In the genomic region with DNA sequence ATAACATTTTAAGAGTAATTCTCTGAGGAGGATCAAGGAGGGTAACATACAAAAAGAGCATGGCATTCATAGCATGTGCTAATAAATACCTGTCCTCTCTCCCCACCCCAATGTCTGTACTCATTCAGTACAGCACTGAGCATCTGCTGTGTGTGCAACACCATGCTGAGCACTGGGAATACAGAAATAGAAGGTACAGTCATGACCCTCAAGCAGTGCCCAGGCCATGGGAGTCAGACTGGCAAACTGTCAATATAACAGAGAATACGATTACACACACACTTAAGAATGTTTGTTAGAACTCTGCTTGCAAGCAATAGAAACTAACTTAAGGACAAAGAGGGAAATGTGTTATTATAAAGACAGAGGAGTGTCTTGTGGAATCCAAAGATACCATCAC, we compare ENCODE assay signal across 18 cellular contexts. TPM values are rescaled to one million over a fixed set of nuclear protein-coding genes. Genes with fewer than 3 reads are reported as not detected.
A peak's percentile ranks its signal among the peaks of the same experiment; 100 is the strongest.
DNase-seq lines count a peak whose midpoint lies in the region; ATAC-seq and TF ChIP-seq lines count a peak whose summit lies in the region.
"Had no signal": no experiment of that assay in that cellular context is flagged by ENCODE, and none has a peak within 500 bp of the region (broad histone marks: within the 10 kb centered on the region; RNA-seq: fewer than 3 reads in every experiment).

No MANE protein-coding gene starts in this region.

- no peaks in the 10 kb centered on the region for H4K20me1 ChIP-seq in osteoblast (ENCODE audit: insufficient read depth, low read length)

- no peak for ATAC-seq in GM21381 (IDR thresholded peaks at IDR 0.05; ENCODE audit: unreplicated experiment)
- ATAC-seq: left colon, mucosa of descending colon, SK-N-SH treated with all-trans-retinoic acid at 6 μM for 48 hours had no signal

- H3K4me3 ChIP-seq in osteoblast (ENCODE audit: insufficient read depth, low read length): no peak overlapping the region
- H3K4me3 ChIP-seq: mucosa of descending colon, Peyer's patch had no signal

- H3K27ac ChIP-seq in osteoblast (ENCODE audit: low read depth, low read length): no peak overlapping the region
- H3K27ac ChIP-seq: Peyer's patch had no signal

- no peak overlapping the region for H2AFZ ChIP-seq in osteoblast (ENCODE audit: low read length)

- H3K36me3 ChIP-seq in osteoblast (ENCODE audit: insufficient read depth, low read length): no peaks in the 10 kb centered on the region
- H3K36me3 ChIP-seq: Peyer's patch had no signal

- no peaks in the 10 kb centered on the region for H3K79me2 ChIP-seq in osteoblast (ENCODE audit: insufficient read depth, low read length)

- H3K9me3 ChIP-seq in osteoblast (ENCODE audit: low read depth, low read length): no peaks in the 10 kb centered on the region
- H3K9me3 ChIP-seq: mucosa of descending colon, Peyer's patch had no signal

- H3K4me1 ChIP-seq in osteoblast (ENCODE audit: insufficient read depth, low read length): peaks cover 15% of the 10 kb centered on the region

- DNase-seq in ELR (ENCODE audit: low read depth): peak; percentile 53
- DNase-seq in NCI-H446 treated with DMSO at 0.1 percent for 48 hours (lab: John Stamatoyannopoulos, UW): peak; percentile 66
- peak; percentile 18 for DNase-seq in epidermal melanocyte (ENCODE audit: insufficient read length, low spot score)
- DNase-seq in osteoblast (ENCODE audit: insufficient read length, low spot score, missing footprints): peak; percentile 82
- DNase-seq in islet precursor cell: no peak
- no peak for DNase-seq in activated CD4-positive, alpha-beta T cell treated with anti-CD3 and anti-CD28 coated beads for 4 hours
- DNase-seq: activated CD4-positive, alpha-beta T cell treated with anti-CD3 and anti-CD28 coated beads for 1 hour; activated CD8-positive, alpha-beta memory T cell treated with anti-CD3 and anti-CD28 coated beads, Interleukin-2, amount 50 U/mL, for 48 hours; GDM1; hippocampal formation; left colon; mucosa of descending colon; NCI-H82; nucleus accumbens; Peyer's patch; stimulated activated CD4-positive, alpha-beta T cell treated with anti-CD3 and anti-CD28 coated beads, Interleukin-2, amount 100 ng/mL, for 48 hours had no signal

- H3K4me2 ChIP-seq in osteoblast (ENCODE audit: insufficient read depth, low read length): peak overlapping the region; percentile 25

- no peaks in the 10 kb centered on the region for H3K27me3 ChIP-seq in osteoblast (ENCODE audit: insufficient read depth, low read length)
- H3K27me3 ChIP-seq: Peyer's patch had no signal

- TF ChIP-seq CTCF in osteoblast (IDR thresholded peaks at IDR 0.05; ENCODE audit: extremely low read depth, low read depth, low read length): no peak

RNA-seq across cellular contexts. Expression of gene ZFAND3, which starts 24.7 kb away (rescaled TPM):
- total RNA-seq in osteoblast: 26.5 and 27.1 TPM in 2 replicates

Comparison
In these comparisons a context has a peak if more than half of its experiments do, and no peak if none do; other contexts are left out.
1. DNase-seq: peak in ELR (single experiment), NCI-H446 treated with DMSO at 0.1 percent for 48 hours (single experiment), epidermal melanocyte (single experiment) and osteoblast (single experiment); none in islet precursor cell (single experiment) and activated CD4-positive, alpha-beta T cell treated with anti-CD3 and anti-CD28 coated beads for 4 hours (0 of 2).